Comparison of ENCODE assay signal across 11 cellular contexts in genomic region chr17:17314501-17315071, GRCh38. TPM values are rescaled to one million over a fixed set of nuclear protein-coding genes. Genes with fewer than 3 reads are reported as not detected.
DNase-seq lines count a peak whose midpoint lies in the region; TF ChIP-seq lines count a peak whose summit lies in the region.
"Had no signal": no experiment of that assay in that cellular context is flagged by ENCODE, and none has a peak within 500 bp of the region (broad histone marks: within the 10 kb centered on the region; RNA-seq: fewer than 3 reads in every experiment).

No MANE protein-coding gene starts in this region.

- TF ChIP-seq EP300 in stomach (IDR thresholded peaks at IDR 0.05), result no peak

- CTCF ChIA-PET in OCI-LY7 (lab: Charles Lee; ENCODE audit: unreplicated experiment), result interaction anchor here (0.5 kb wide), 1 partner anchor 14 kb away, joined by 4 read pairs; no protein-coding TSS in a partner anchor

- no peaks in the 10 kb centered on the region for H3K9me2 ChIP-seq in OCI-LY7 (ENCODE audit: insufficient read depth, low read length)

- intact Hi-C loops in OCI-LY7 (cut with micrococcal nuclease; ENCODE audit: unreplicated experiment), result loop anchor here (10.0 kb wide), 1 partner anchor 50 kb away; no protein-coding TSS in a partner anchor
- intact Hi-C loops in stomach (cut with DNase I; ENCODE audit: low total_unique reads), result no loop called here

- TF ChIP-seq POLR2A in stomach (IDR thresholded peaks at IDR 0.05), result no peak

- H3K4me3 ChIP-seq in OCI-LY7 (ENCODE audit: low read depth, low read length, poor library complexity, severe bottlenecking), result no peak overlapping the region
- H3K4me3 ChIP-seq in endodermal cell (ENCODE audit: low read length), result no peak overlapping the region
- no peak overlapping the region for H3K4me3 ChIP-seq in stomach

- H3K27me3 Mint-ChIP-seq in endodermal cell (ENCODE audit: insufficient read depth), result no peaks in the 10 kb centered on the region
- no peaks in the 10 kb centered on the region for H3K27me3 Mint-ChIP-seq in activated naive CD8-positive, alpha-beta T cell treated with anti-CD3 and anti-CD28 coated beads for 36 hours
- H3K27me3 Mint-ChIP-seq: CD8-positive, alpha-beta memory T cell had no signal

- H3K27ac ChIP-seq in OCI-LY7 (ENCODE audit: low read depth, low read length, poor library complexity, severe bottlenecking) (no peak overlapping the region), endodermal cell (ENCODE audit: low read depth, low read length) (no peak overlapping the region), stomach (no peak overlapping the region), caudate nucleus (ENCODE audit: low read depth, low read length) (no peak overlapping the region)
- H3K27ac ChIP-seq: KMS-11 had no signal

- H3K4me1 ChIP-seq in OCI-LY7 (ENCODE audit: insufficient read depth, low read length, poor library complexity, severe bottlenecking), result no peaks in the 10 kb centered on the region
- H3K4me1 ChIP-seq in endodermal cell (ENCODE audit: control insufficient read depth, insufficient read depth, low read length), result no peaks in the 10 kb centered on the region
- H3K4me1 ChIP-seq in stomach, result no peaks in the 10 kb centered on the region

- H3K9me3 ChIP-seq in OCI-LY7 (ENCODE audit: low read length) (peaks cover 3% of the 10 kb centered on the region; the same call in 1 of the 2 replicates), endodermal cell (ENCODE audit: control insufficient read depth, low read length) (no peaks in the 10 kb centered on the region), stomach (no peaks in the 10 kb centered on the region)

- H3K27me3 ChIP-seq in endodermal cell (ENCODE audit: control insufficient read depth, insufficient read depth, low read length, poor library complexity, severe bottlenecking), result no peaks in the 10 kb centered on the region
- H3K27me3 ChIP-seq in stomach, result no peaks in the 10 kb centered on the region

- WGBS in endodermal cell (ENCODE audit: insufficient coverage in 1 of 2, insufficient read length in 1 of 2), 2 experiments, result 87 to 91% methylated on average over 5 of the region's 5 CpGs
- 73 to 82% (median 77%) methylated on average over 5 of the region's 5 CpGs for WGBS in stomach, 5 donors

- no peaks in the 10 kb centered on the region for H4K20me1 ChIP-seq in OCI-LY7 (ENCODE audit: insufficient read depth, low read length)

- H3K36me3 ChIP-seq in OCI-LY7 (ENCODE audit: insufficient read depth, low read length) (no peaks in the 10 kb centered on the region), endodermal cell (ENCODE audit: control insufficient read depth, insufficient read depth, low read length) (no peaks in the 10 kb centered on the region), stomach (peaks cover 0 to 20% (median 0%) of the 10 kb centered on the region in 4 donors)

- TF ChIP-seq CTCF in OCI-LY7 (conservative IDR thresholded peaks at IDR 0.05; ENCODE audit: low read length) (no peak), endodermal cell (conservative IDR thresholded peaks at IDR 0.05) (no peak), stomach (IDR thresholded peaks at IDR 0.05) (no peak)

- peaks cover 15% of the 10 kb centered on the region for H3K36me3 Mint-ChIP-seq in endodermal cell (ENCODE audit: low read depth)
- H3K36me3 Mint-ChIP-seq in activated naive CD8-positive, alpha-beta T cell treated with anti-CD3 and anti-CD28 coated beads for 36 hours, result peaks cover 4% of the 10 kb centered on the region
- H3K36me3 Mint-ChIP-seq: CD8-positive, alpha-beta memory T cell had no signal

- BruUV-seq in OCI-LY7 (replicated peaks; lab: Mats Ljungman, UMichigan), result TSS peak; percentile 28

- DNase-seq in OCI-LY7 (ENCODE audit: low spot score) (no peak), endodermal cell (peak; percentile 43), lung microvascular endothelial cell (ENCODE audit: low read depth in 2 of 2) (peak; percentile 31 to 41), stomach (peak; percentile 8), amniotic stem cell (lab: John Stamatoyannopoulos, UW) (no peak), caudate nucleus (lab: John Stamatoyannopoulos, UW) (no peak)
- no peak for DNase-seq in activated naive CD8-positive, alpha-beta T cell treated with anti-CD3 and anti-CD28 coated beads for 36 hours
- DNase-seq: CD8-positive, alpha-beta memory T cell; NCI-H1694 treated with DMSO at 0.1 percent for 48 hours; NCI-H446 had no signal

- H3K9me3 Mint-ChIP-seq in endodermal cell, result peaks cover 13% of the 10 kb centered on the region
- no peaks in the 10 kb centered on the region for H3K9me3 Mint-ChIP-seq in activated naive CD8-positive, alpha-beta T cell treated with anti-CD3 and anti-CD28 coated beads for 36 hours
- H3K9me3 Mint-ChIP-seq: CD8-positive, alpha-beta memory T cell had no signal

- H3K9ac ChIP-seq in endodermal cell (ENCODE audit: extremely low read depth, low read length, poor library complexity, severe bottlenecking), result no peak overlapping the region
- H3K9ac ChIP-seq: KMS-11 had no signal

- no peak overlapping the region for H2AFZ ChIP-seq in OCI-LY7 (ENCODE audit: low read length)

- no peaks in the 10 kb centered on the region for H3K79me2 ChIP-seq in OCI-LY7 (ENCODE audit: insufficient read depth, low read depth, low read length)

- H3K4me2 ChIP-seq in OCI-LY7 (ENCODE audit: low read length), result no peak overlapping the region
- H3K4me2 ChIP-seq: KMS-11 had no signal

- POLR2A ChIA-PET in OCI-LY7 (lab: Charles Lee), result no interaction called here

- no peak overlapping the region for H3K4me3 Mint-ChIP-seq in endodermal cell
- no peak overlapping the region for H3K4me3 Mint-ChIP-seq in activated naive CD8-positive, alpha-beta T cell treated with anti-CD3 and anti-CD28 coated beads for 36 hours
- H3K4me3 Mint-ChIP-seq: CD8-positive, alpha-beta memory T cell had no signal

- H3K4me1 Mint-ChIP-seq in endodermal cell, result peaks cover 10% of the 10 kb centered on the region
- H3K4me1 Mint-ChIP-seq in activated naive CD8-positive, alpha-beta T cell treated with anti-CD3 and anti-CD28 coated beads for 36 hours, result peaks cover 5% of the 10 kb centered on the region

- H3K27ac Mint-ChIP-seq in endodermal cell, result no peak overlapping the region
- H3K27ac Mint-ChIP-seq in activated naive CD8-positive, alpha-beta T cell treated with anti-CD3 and anti-CD28 coated beads for 36 hours, result no peak overlapping the region
- H3K27ac Mint-ChIP-seq: CD8-positive, alpha-beta memory T cell had no signal

RNA-seq across cellular contexts. Expression of gene NT5M, which starts 11.4 kb away (rescaled TPM):
- total RNA-seq in OCI-LY7 (2014; rRNA removed; shearing (Covaris generic)), result 8.2 and 10.4 TPM in 2 replicates
- total RNA-seq in OCI-LY7 (2022), result 14.0 and 16.2 TPM in 2 replicates
- 10 to 100 TPM in 1 of 2 donors, 1 to 10 TPM in 1; 6.5 to 11.8 TPM for total RNA-seq in endodermal cell
- 6.3 TPM for polyA plus RNA-seq in endodermal cell (2013, experiment 1 of 2)
- polyA plus RNA-seq in endodermal cell (2013, experiment 2 of 2), result 6.3 TPM
- total RNA-seq in lung microvascular endothelial cell, result 1.1 and 1.8 TPM in 2 replicates
- 1 to 10 TPM in 2 of 5 donors, under 1 TPM in 1, not detected in 2; 0.72 to 6.6 (median 2.2) TPM for total RNA-seq in stomach
- polyA plus RNA-seq in stomach, result 1 to 10 TPM; 1.5 to 4.4 (median 3.3) TPM
- total RNA-seq in activated naive CD8-positive, alpha-beta T cell treated with anti-CD3 and anti-CD28 coated beads for 36 hours, result 1 to 10 TPM; 6.1 to 6.5 TPM

RNA-seq across cellular contexts. Expression of gene COPS3, which starts 33.5 kb away (rescaled TPM):
- total RNA-seq in OCI-LY7 (2014; rRNA removed; shearing (Covaris generic)), result 69.4 and 83.9 TPM in 2 replicates
- total RNA-seq in OCI-LY7 (2022) (107 and 113 TPM in 2 replicates), endodermal cell (10 to 100 TPM; 63.1 to 67.5 TPM), lung microvascular endothelial cell (54.0 and 69.3 TPM in 2 replicates), stomach (100 to 1,000 TPM in 2 of 5 donors, 10 to 100 TPM in 3; 11.1 to 291 (median 62.1) TPM)
- polyA plus RNA-seq in endodermal cell (2013, experiment 1 of 2), result 92.4 TPM
- 91.0 TPM for polyA plus RNA-seq in endodermal cell (2013, experiment 2 of 2)
- polyA plus RNA-seq in stomach, result 10 to 100 TPM; 40.6 to 55.0 (median 42.2) TPM
- 100 to 1,000 TPM; 133 to 141 TPM for total RNA-seq in activated naive CD8-positive, alpha-beta T cell treated with anti-CD3 and anti-CD28 coated beads for 36 hours

Comparison
In these comparisons a context has a peak if more than half of its experiments do, and no peak if none do; other contexts are left out.
1. DNase-seq: peak in endodermal cell (single experiment), lung microvascular endothelial cell (2 of 2) and stomach (single experiment); none in OCI-LY7 (single experiment), activated naive CD8-positive, alpha-beta T cell treated with anti-CD3 and anti-CD28 coated beads for 36 hours (single experiment), amniotic stem cell (single experiment) and caudate nucleus (0 of 61).